ENCODE assay signal across 31 cellular contexts in genomic region chr16:88713054-88713453, GRCh38. TPM values are rescaled to one million over a fixed set of nuclear protein-coding genes. Genes with fewer than 3 reads are reported as not detected.
"Had no signal": no experiment of that assay in that cellular context is flagged by ENCODE, and none has a peak within 500 bp of the region (broad histone marks: within the 10 kb centered on the region; RNA-seq: fewer than 3 reads in every experiment).

No MANE protein-coding gene starts in this region.

- H3K27me3 ChIP-seq: esophagus squamous epithelium, heart right ventricle, ovary, spleen, stomach, thyroid gland had no signal

- H3K9me3 ChIP-seq: esophagus squamous epithelium, heart right ventricle, lower lobe of right lung, ovary, psoas muscle, spleen, stomach, thyroid gland had no signal

- H3K4me1 ChIP-seq: lower lobe of right lung, psoas muscle had no signal

- H3K27ac ChIP-seq: coronary artery, esophagus squamous epithelium, heart right ventricle, lower lobe of right lung, ovary, psoas muscle, skin epidermis, spleen, stomach, thyroid gland had no signal

- DNase-seq: dermis blood vessel endothelial cell; effector memory CD8-positive, alpha-beta T cell; erythroblast; esophagus squamous epithelium; foreskin melanocyte; glutamatergic neuron; heart right ventricle; hippocampal formation; immature natural killer cell; islet precursor cell; kidney glomerular epithelial cell; left colon; left ventricle myocardium superior; lower lobe of right lung; naive thymus-derived CD8-positive, alpha-beta T cell; nephron progenitor cell; occipital lobe; ovary; posterior cingulate gyrus; psoas muscle; right cardiac atrium; spleen; stimulated activated CD4-positive, alpha-beta T cell treated with anti-CD3 and anti-CD28 coated beads, Interleukin-4, amount 100 ng/mL, for 4 hours; stimulated activated naive B cell treated with anti-CD40 and anti-IgM and Interleukin-4, amounts not matched to agents 10 μg/mL and 1 μg/mL and 100 μg/mL, for 72 hours; stomach; thyroid gland; trophoblast cell had no signal

- FAIRE-seq: endometrium had no signal

- H3K36me3 ChIP-seq: ovary had no signal

- ATAC-seq: effector memory CD8-positive, alpha-beta T cell; heart right ventricle; left ventricle myocardium superior; lower lobe of right lung; naive thymus-derived CD8-positive, alpha-beta T cell; psoas muscle; stimulated activated naive B cell treated with anti-CD40 and anti-IgM and Interleukin-4, amounts not matched to agents 10 μg/mL and 1 μg/mL and 100 μg/mL, for 72 hours had no signal

- H3K4me3 ChIP-seq: coronary artery, esophagus squamous epithelium, heart right ventricle, lower lobe of right lung, ovary, psoas muscle, skin epidermis, spleen, stomach, thyroid gland had no signal

RNA-seq across cellular contexts. Expression of gene SNAI3, which starts 26.7 kb away (rescaled TPM):
- total RNA-seq: dermis blood vessel endothelial cell, urinary bladder had no signal
